ENCODE assay signal across 8 cellular contexts in the genomic region with DNA sequence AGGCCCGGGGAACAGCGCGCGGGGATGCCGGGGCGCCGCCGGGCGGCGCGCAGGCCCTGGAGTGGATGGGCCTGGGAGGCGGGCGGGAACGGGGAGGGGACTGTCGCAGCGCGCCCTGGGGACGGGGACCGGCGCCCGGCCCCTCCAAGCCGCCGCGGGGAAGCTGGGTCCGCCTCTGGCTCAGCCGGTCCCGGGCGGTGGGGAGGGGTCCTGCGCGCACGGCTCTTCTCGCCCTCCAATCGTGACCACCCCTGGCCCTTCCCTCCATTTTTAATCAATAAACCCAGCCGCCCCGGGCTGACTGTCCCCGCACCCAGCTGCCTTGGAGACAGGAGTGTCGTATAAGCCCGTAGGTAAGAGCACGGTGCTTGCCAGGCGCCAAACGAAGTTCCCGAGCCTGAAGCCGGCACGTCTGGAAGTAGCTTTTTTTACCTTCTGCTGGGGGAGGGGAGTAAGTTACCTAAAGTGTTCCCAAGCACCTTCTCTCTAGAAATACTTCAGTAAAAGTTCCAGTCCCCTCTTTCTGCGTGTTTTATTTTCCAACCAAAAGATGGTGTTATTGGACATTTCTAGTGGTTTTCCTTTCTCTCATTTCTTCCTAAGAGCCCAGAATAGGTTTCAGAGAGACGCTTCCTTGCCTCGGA. TPM values are rescaled to one million over a fixed set of nuclear protein-coding genes. Genes with fewer than 3 reads are reported as not detected.
DNase-seq lines count a peak whose midpoint lies in the region; ATAC-seq, FAIRE-seq and TF ChIP-seq lines count a peak whose summit lies in the region.

No MANE protein-coding gene starts in this region.

- H2AK5ac ChIP-seq in IMR-90 (ENCODE audit: low read depth, low read length) = peak overlapping the region; percentile 23; the same call in 1 of the 2 replicates

- CTCF ChIA-PET in IMR-90 (lab: Yijun Ruan, JAX) (no interaction called here), GM12878 (lab: Yijun Ruan, JAX) (interaction anchor here (0.6 to 2.0 kb wide), 5 partner anchors 55 to 76 kb away, joined by 3 to 6 read pairs (median 3); no protein-coding TSS in a partner anchor)

- H3K79me2 ChIP-seq in GM12878 (ENCODE audit: control insufficient read depth, insufficient read depth, low read length) = peaks cover 23% of the 10 kb centered on the region

- H3K9ac ChIP-seq in IMR-90 (ENCODE audit: low read depth, low read length) (peak overlapping the region; percentile 89), GM12878 (ENCODE audit: control insufficient read depth, insufficient read depth, low read length) (peak overlapping the region; percentile 72), iPS-15b (ENCODE audit: low read depth, low read length) (peak overlapping the region; percentile 70)

- TF ChIP-seq POLR2A in IMR-90 (IDR thresholded peaks at IDR 0.05; ENCODE audit: low read depth, low read length) (no peak; the same call in 1 of the 2 replicates), GM12878 (IDR thresholded peaks at IDR 0.05; ENCODE audit: low read depth, low read length) (peak; percentile 71), gastrocnemius medialis (IDR thresholded peaks at IDR 0.05) (no peak)

- H4K20me1 ChIP-seq in IMR-90 (ENCODE audit: insufficient read depth, low read length) = peaks cover 24% of the 10 kb centered on the region
- H4K20me1 ChIP-seq in GM12878 (ENCODE audit: control insufficient read depth, insufficient read depth) = no peaks in the 10 kb centered on the region

- no peaks in the 10 kb centered on the region for H3K9me3 ChIP-seq in IMR-90 (ENCODE audit: control insufficient read depth, insufficient read depth, low read length)
- no peaks in the 10 kb centered on the region for H3K9me3 ChIP-seq in GM12878 (replicated peaks; ENCODE audit: control insufficient read depth, insufficient read depth, low read length)
- H3K9me3 ChIP-seq in iPS-15b (ENCODE audit: control insufficient read depth, insufficient read depth, low read length) = no peaks in the 10 kb centered on the region
- no peaks in the 10 kb centered on the region for H3K9me3 ChIP-seq in gastrocnemius medialis

- SMC1A ChIA-PET in GM12878 (lab: Charles Lee; ENCODE audit: uncharacterized antibody, unreplicated experiment) = interaction anchor here (1.8 kb wide), 1 partner anchor 55 kb away, joined by 5 read pairs; no protein-coding TSS in a partner anchor

- H4K91ac ChIP-seq in IMR-90 (ENCODE audit: insufficient read depth, low read depth, low read length) = no peak overlapping the region; the same call in 1 of the 2 replicates

- H3K4me1 ChIP-seq in IMR-90 (ENCODE audit: control insufficient read depth, insufficient read depth, low read length) (peaks cover 16% of the 10 kb centered on the region), GM12878 (ENCODE audit: control insufficient read depth, insufficient read depth, low read length) (peaks cover 9% of the 10 kb centered on the region), iPS-15b (ENCODE audit: control insufficient read depth, insufficient read depth, low read length) (peaks cover 9% of the 10 kb centered on the region), gastrocnemius medialis (peaks cover 48 to 49% of the 10 kb centered on the region in 2 donors)

- H3K14ac ChIP-seq in IMR-90 (replicated peaks; ENCODE audit: low read depth, low read length) = peak overlapping the region; percentile 68

- TF ChIP-seq EP300 in GM12878 (IDR thresholded peaks at IDR 0.05; ENCODE audit: borderline replicate concordance in 1 of 2, control insufficient read depth in 1 of 2, low read depth in 2 of 2, low read length in 2 of 2) = no peak

- H3K27ac ChIP-seq in IMR-90 (ENCODE audit: insufficient read depth, low read length) = peak overlapping the region; percentile 84
- H3K27ac ChIP-seq in GM12878 (ENCODE audit: control insufficient read depth, insufficient read depth) = peak overlapping the region; percentile 5
- peak overlapping the region; percentile 82 to 89 (median 84) for H3K27ac ChIP-seq in gastrocnemius medialis

- H3K23ac ChIP-seq in IMR-90 (ENCODE audit: low read depth, low read length) = peak overlapping the region; percentile 58

- peak; percentile 64 for FAIRE-seq in GM12878 (lab: Jason Lieb, UNC)

- intact Hi-C loops in IMR-90 (cut with micrococcal nuclease) = no loop called here
- intact Hi-C loops in GM12878 (cut with micrococcal nuclease; ENCODE audit: unreplicated experiment) = loop anchor here (2.0 kb wide), 1 partner anchor 56 kb away; a partner anchor contains a TSS
- intact Hi-C loops in gastrocnemius medialis (cut with DNase I; ENCODE audit: low total_unique reads) = loop anchor here (1.0 kb wide), 2 partner anchors 55 to 77 kb away; a partner anchor contains a TSS

- peak overlapping the region; percentile 62 for H4K5ac ChIP-seq in IMR-90 (ENCODE audit: low read depth, low read length)

- H2BK15ac ChIP-seq in IMR-90 (ENCODE audit: low read depth, low read length) = 0 out of 3 replicates have a peak overlapping the region, but pooled peaks have one; percentile 8

- WGBS in IMR-90 (ENCODE audit: extremely low coverage in 2 of 2, insufficient read length in 1 of 2), 2 experiments = 6% methylated on average over 3 of the region's 47 CpGs; no CpG with 5 or more reads in 1 of the 2 experiments
- 1% methylated on average over 39 of the region's 47 CpGs for WGBS in GM12878 (ENCODE audit: insufficient coverage, insufficient replicate concordance, low lambda C conversion rate, missing lambda C conversion rate)

- H3K4me2 ChIP-seq in IMR-90 (ENCODE audit: low read depth, low read length) (peak overlapping the region; percentile 96), GM12878 (ENCODE audit: control insufficient read depth, insufficient read depth) (peak overlapping the region; percentile 88)

- H2BK120ac ChIP-seq in IMR-90 (ENCODE audit: low read depth, low read length) = no peak overlapping the region

- peak overlapping the region; percentile 5; the same call in 1 of the 2 replicates for H3K56ac ChIP-seq in IMR-90 (ENCODE audit: extremely low read depth, insufficient read depth, low read length)

- H3K27me3 ChIP-seq in IMR-90 (ENCODE audit: control insufficient read depth, insufficient read depth, low read length) (no peaks in the 10 kb centered on the region), GM12878 (replicated peaks in 1 of 2; ENCODE audit: control insufficient read depth in 2 of 2, insufficient read depth in 2 of 2, low read length in 1 of 2) (no peaks in the 10 kb centered on the region), iPS-15b (ENCODE audit: control insufficient read depth, insufficient read depth, low read length) (no peaks in the 10 kb centered on the region), gastrocnemius medialis (no peaks in the 10 kb centered on the region)

- H3K4me3 ChIP-seq in IMR-90 (ENCODE audit: insufficient read depth, low read depth, low read length) = peak overlapping the region; percentile 67
- peak overlapping the region; percentile 91 for H3K4me3 ChIP-seq in GM12878
- peak overlapping the region; percentile 79 for H3K4me3 ChIP-seq in iPS-15b (ENCODE audit: low read depth, low read length)
- H3K4me3 ChIP-seq in gastrocnemius medialis = peak overlapping the region; percentile 62 to 76 (median 72)

- H3K79me1 ChIP-seq in IMR-90 (ENCODE audit: low read depth in 1 of 2, low read length in 2 of 2) = peaks cover 14 to 38% of the 10 kb centered on the region in 2 experiments

- no TSS peak for BruUV-seq in IMR-90 (replicated peaks; lab: Mats Ljungman, UMichigan)
- no TSS peak for BruUV-seq in GM12878 (replicated peaks; lab: Mats Ljungman, UMichigan)

- no peaks in the 10 kb centered on the region; the same call in none of the 2 replicates for H3K9me1 ChIP-seq in IMR-90 (ENCODE audit: insufficient read depth, low read length)

- DNase-seq in DMS153 (lab: John Stamatoyannopoulos, UW) = peak; percentile 26
- DNase-seq in IMR-90 = no peak
- peak; percentile 49 for DNase-seq in SHP77 treated with DMSO at 0.1 percent for 48 hours (lab: John Stamatoyannopoulos, UW)
- DNase-seq in GM12878 (ENCODE audit: low read depth, low spot score) = no peak
- DNase-seq in gastrocnemius medialis = peak in 1 of 2 donors; percentile 43
- no peak for DNase-seq in AG08396 (ENCODE audit: low spot score)

- RAD21 ChIA-PET in GM12878 (lab: Charles Lee; ENCODE audit: unreplicated experiment) = interaction anchor here (1.0 to 2.7 kb wide), 2 partner anchors 55 to 75 kb away, joined by 3 to 17 read pairs; a partner anchor contains a TSS

- peak overlapping the region; percentile 68 for H2BK5ac ChIP-seq in IMR-90 (ENCODE audit: low read depth, low read length, poor library complexity, severe bottlenecking)

- H2AK9ac ChIP-seq in IMR-90 (replicated peaks; ENCODE audit: low read depth, low read length, poor library complexity) = peak overlapping the region; percentile 56

- POLR2A ChIA-PET in IMR-90 (lab: Charles Lee; ENCODE audit: unreplicated experiment) = interaction anchor here (0.6 kb wide), 1 partner anchor 37 kb away, joined by 3 read pairs; no protein-coding TSS in a partner anchor
- POLR2A ChIA-PET in GM12878 (lab: Charles Lee) = interaction anchor here (0.5 to 2.3 kb wide), 5 partner anchors 50 to 122 kb away, joined by 3 to 30 read pairs (median 4); a partner anchor contains a TSS

- dilution Hi-C loops in IMR-90 (cut with HindIII; ENCODE audit: low sequenced_read_pairs, unreplicated experiment) = no loop called here

- H2AFZ ChIP-seq in IMR-90 (replicated peaks; ENCODE audit: low read length, poor library complexity) = peak overlapping the region; percentile 86
- peak overlapping the region; percentile 81 for H2AFZ ChIP-seq in GM12878 (ENCODE audit: control insufficient read depth, low read depth, low read length)

- H3K36me3 ChIP-seq in IMR-90 (ENCODE audit: control insufficient read depth, insufficient read depth, low read length) (0 out of 2 replicates have a peak, but pooled peaks cover 1% of the 10 kb centered on the region), GM12878 (ENCODE audit: control insufficient read depth in 2 of 2, insufficient read depth in 2 of 2, low read length in 1 of 2) (no peaks in the 10 kb centered on the region; a peak in 1 of 4 replicates), iPS-15b (ENCODE audit: control insufficient read depth, insufficient read depth, low read length) (no peaks in the 10 kb centered on the region), gastrocnemius medialis (no peaks in the 10 kb centered on the region)

- in situ Hi-C loops in IMR-90 (cut with MboI; ENCODE audit: low sequenced_read_pairs) = no loop called here
- in situ Hi-C loops in GM12878 (cut with MboI) = loop anchor here (5.0 kb wide), 1 partner anchor 56 kb away; a partner anchor contains a TSS
- in situ Hi-C loops in gastrocnemius medialis (cut with MboI; ENCODE audit: low sequenced_read_pairs in 4 of 4) = loop anchor here in 1 of 4 donors (10.0 kb wide), 1 partner anchor 58 kb away; a partner anchor contains a TSS

- peak overlapping the region; percentile 76 for H3K4ac ChIP-seq in IMR-90 (ENCODE audit: low read depth, low read length)

- TF ChIP-seq RAD21 in IMR-90 (IDR thresholded peaks at IDR 0.05; ENCODE audit: low read length) (no peak), GM12878 (IDR thresholded peaks at IDR 0.05; ENCODE audit: insufficient read depth, low read depth, low read length) (no peak)

- ATAC-seq in GM21515 (IDR thresholded peaks at IDR 0.05; ENCODE audit: unreplicated experiment) = peak; percentile 34
- peak; percentile 16 for ATAC-seq in IMR-90 (ENCODE audit: low read depth)
- ATAC-seq in GM12878 = peak; percentile 64
- peak; percentile 39 to 47 for ATAC-seq in gastrocnemius medialis

- H3K18ac ChIP-seq in IMR-90 (ENCODE audit: low read depth, low read length) = peak overlapping the region; percentile 6; the same call in 1 of the 2 replicates

- H4K8ac ChIP-seq in IMR-90 (ENCODE audit: low read depth in 2 of 2, low read length in 2 of 2) = peak overlapping the region; percentile 75 to 80

- TF ChIP-seq CTCF in IMR-90 (conservative IDR thresholded peaks at IDR 0.05; ENCODE audit: low read depth, low read length) = no peak
- TF ChIP-seq CTCF in GM12878 (IDR thresholded peaks at IDR 0.05 in 2 of 3, conservative IDR thresholded peaks at IDR 0.05 in 1 of 3; ENCODE audit: control insufficient read depth in 2 of 3, extremely low read depth in 1 of 3, insufficient read depth in 1 of 3, low read depth in 3 of 3, low read length in 3 of 3) = no peak
- no peak for TF ChIP-seq CTCF in gastrocnemius medialis (IDR thresholded peaks at IDR 0.05 in 4 of 5, conservative IDR thresholded peaks at IDR 0.05 in 1 of 5)

- no peak overlapping the region for H2BK20ac ChIP-seq in IMR-90 (ENCODE audit: low read depth, low read length)

RNA-seq across cellular contexts. Expression of a gene that starts 0.8 kb away (rescaled TPM):
- total RNA-seq in IMR-90 (2012; rRNA removed) = 1.4 and 1.7 TPM in 2 replicates
- 4.9 and 5.1 TPM in 2 replicates for polyA plus RNA-seq in IMR-90 (2012; rRNA removed)
- polyA plus RNA-seq in IMR-90 (2012; cell fraction: cytosol; rRNA removed) = 4.7 and 9.8 TPM in 2 replicates
- polyA plus RNA-seq in IMR-90 (2012; cell fraction: nucleus; rRNA removed; ENCODE audit: low replicate concordance) = 15.8 and 40.0 TPM in 2 replicates
- 31.6 and 34.9 TPM in 2 replicates for total RNA-seq in GM12878 (2013; cell fraction: nucleolus; rRNA removed)
- total RNA-seq in GM12878 (2014; rRNA removed) = 2.6 and 3.4 TPM in 2 replicates
- 3.7 and 4.2 TPM in 2 replicates for total RNA-seq in GM12878 (2014; rRNA removed; fragmentation: Illumina TruSeq; extraction: Trizol)
- total RNA-seq in GM12878 (2021) = 16.9 and 19.5 TPM in 2 replicates
- 3.3 TPM for polyA plus RNA-seq in GM12878 (2011; ENCODE audit: low read depth)
- 3.4 and 3.5 TPM in 2 replicates for polyA plus RNA-seq in GM12878 (2011; rRNA removed)
- polyA plus RNA-seq in GM12878 (2011; cell fraction: cytosol; rRNA removed) = 4.7 and 5.4 TPM in 2 replicates
- polyA plus RNA-seq in GM12878 (2011; cell fraction: nucleus; rRNA removed) = 9.1 and 18.4 TPM in 2 replicates
- polyA plus RNA-seq in GM12878 (2012) = 8.3 and 9.1 TPM in 2 replicates
- 10.8 and 11.0 TPM in 2 replicates for polyA plus RNA-seq in GM12878 (2014; fragmentation: Illumina TruSeq; extraction: Trizol)
- 1 to 10 TPM in 1 of 2 experiments, under 1 TPM in 1; 0.39 to 1.0 TPM for polyA plus RNA-seq in GM12878 (2014; fragmentation: Nextera tagmentation; extraction: Ambion mirVana)
- 7.7 and 9.1 TPM in 2 replicates for polyA plus RNA-seq in GM12878 (2014; rRNA removed)
- polyA plus RNA-seq in GM12878 (2016; fragmentation: Nextera tagmentation; extraction: Ambion mirVana) = 1 to 10 TPM; 1.6 to 1.7 TPM
- 2.9 and 4.8 TPM in 2 replicates for polyA minus RNA-seq in GM12878 (2011; rRNA and poly(A)+ RNA removed)
- 14.2 and 18.0 TPM in 2 replicates for polyA minus RNA-seq in GM12878 (2011; cell fraction: cytosol; rRNA and poly(A)+ RNA removed)
- 3.1 and 10.1 TPM in 2 replicates for polyA minus RNA-seq in GM12878 (2011; cell fraction: nucleus; rRNA and poly(A)+ RNA removed)
- total RNA-seq in gastrocnemius medialis = 10 to 100 TPM in 3 of 4 donors, 1 to 10 TPM in 1; 8.0 to 24.9 (median 13.9) TPM

RNA-seq across cellular contexts. Expression of a gene that starts 55.8 kb away (rescaled TPM):
- total RNA-seq in IMR-90 (2012; rRNA removed) (23.7 and 30.6 TPM in 2 replicates), GM12878 (2014; rRNA removed) (18.0 and 18.9 TPM in 2 replicates), GM12878 (2014; rRNA removed; fragmentation: Illumina TruSeq; extraction: Trizol) (13.3 and 16.2 TPM in 2 replicates), GM12878 (2021) (34.3 and 34.9 TPM in 2 replicates), gastrocnemius medialis (10 to 100 TPM; 28.0 to 52.5 (median 36.2) TPM)
- polyA plus RNA-seq in IMR-90 (2012; rRNA removed) (41.1 and 46.7 TPM in 2 replicates), GM12878 (2011; rRNA removed) (25.5 and 33.2 TPM in 2 replicates), GM12878 (2014; fragmentation: Illumina TruSeq; extraction: Trizol) (8.9 and 15.1 TPM in 2 replicates), GM12878 (2014; fragmentation: Nextera tagmentation; extraction: Ambion mirVana) (1 to 10 TPM in 1 of 2 experiments, under 1 TPM in 1; 0.56 to 1.8 TPM), GM12878 (2014; rRNA removed) (29.6 and 30.3 TPM in 2 replicates), GM12878 (2016; fragmentation: Nextera tagmentation; extraction: Ambion mirVana) (1 to 10 TPM in 1 of 2 experiments, under 1 TPM in 1; 0.79 to 1.4 TPM)
- polyA plus RNA-seq in IMR-90 (2012; cell fraction: cytosol; rRNA removed) = 21.4 and 47.8 TPM in 2 replicates
- polyA plus RNA-seq in IMR-90 (2012; cell fraction: nucleus; rRNA removed; ENCODE audit: low replicate concordance) = 41.4 and 44.4 TPM in 2 replicates
- total RNA-seq in GM12878 (2013; cell fraction: nucleolus; rRNA removed) = 29.3 TPM in 2 replicates
- 10.6 TPM for polyA plus RNA-seq in GM12878 (2011; ENCODE audit: low read depth)
- 30.6 and 42.4 TPM in 2 replicates for polyA plus RNA-seq in GM12878 (2011; cell fraction: cytosol; rRNA removed)
- 49.4 and 55.9 TPM in 2 replicates for polyA plus RNA-seq in GM12878 (2011; cell fraction: nucleus; rRNA removed)
- polyA plus RNA-seq in GM12878 (2012) = 26.7 and 32.9 TPM in 2 replicates
- polyA minus RNA-seq in GM12878 (2011; rRNA and poly(A)+ RNA removed) = 25.7 and 36.1 TPM in 2 replicates
- polyA minus RNA-seq in GM12878 (2011; cell fraction: cytosol; rRNA and poly(A)+ RNA removed) = 15.6 and 16.8 TPM in 2 replicates
- 12.8 and 25.0 TPM in 2 replicates for polyA minus RNA-seq in GM12878 (2011; cell fraction: nucleus; rRNA and poly(A)+ RNA removed)

Comparison
In these comparisons a context has a peak if more than half of its experiments do, and no peak if none do; other contexts are left out.
1. DNase-seq: peak in DMS153 (single experiment) and SHP77 treated with DMSO at 0.1 percent for 48 hours (single experiment); none in IMR-90 (single experiment), GM12878 (single experiment) and AG08396 (single experiment).
2. H3K27ac ChIP-seq: peak in every context shown above with its lines; median percentile 84 in gastrocnemius medialis; 84 in IMR-90; 5 in GM12878.
3. Peak in every context shown above with its lines, with median percentiles within 50 percentile points of each other: ATAC-seq, H3K4me3 ChIP-seq and H3K9ac ChIP-seq.